In the genomic region with DNA sequence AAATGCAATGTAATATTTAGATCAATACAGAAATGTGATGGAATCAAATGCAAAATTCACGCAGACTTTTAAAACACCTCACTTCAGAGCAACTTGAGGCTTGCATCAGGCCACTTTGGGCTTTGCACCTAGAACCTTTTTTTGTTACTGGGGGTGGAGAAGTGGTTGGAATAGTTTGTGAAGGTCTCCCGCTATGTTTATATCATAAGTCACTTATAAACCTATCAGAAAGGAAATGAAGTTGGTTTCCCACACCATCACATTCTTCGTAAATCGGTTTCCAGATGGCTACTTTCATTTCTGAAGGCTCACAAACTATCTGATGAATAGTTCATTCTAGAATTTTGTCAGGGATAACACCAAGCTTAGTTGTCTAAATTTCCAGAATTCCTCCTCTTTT, we compare ENCODE assay signal across 6 cellular contexts.
"Had no signal": no experiment of that assay in that cellular context is flagged by ENCODE, and none has a peak within 500 bp of the region (broad histone marks: within the 10 kb centered on the region; RNA-seq: fewer than 3 reads in every experiment).

No MANE protein-coding gene starts in this region.

- H3K27ac ChIP-seq: HL-60 had no signal

- H3K4me3 ChIP-seq: GM23338 had no signal

- ATAC-seq: GM23338, HepG2 had no signal

- H3K4me2 ChIP-seq: GM23338 had no signal

- DNase-seq: H9, HCEC 1CT, KBM-7 had no signal

- H2AFZ ChIP-seq: GM23338 had no signal
